27 cellular contexts compared by ENCODE assay signal in the genomic region with DNA sequence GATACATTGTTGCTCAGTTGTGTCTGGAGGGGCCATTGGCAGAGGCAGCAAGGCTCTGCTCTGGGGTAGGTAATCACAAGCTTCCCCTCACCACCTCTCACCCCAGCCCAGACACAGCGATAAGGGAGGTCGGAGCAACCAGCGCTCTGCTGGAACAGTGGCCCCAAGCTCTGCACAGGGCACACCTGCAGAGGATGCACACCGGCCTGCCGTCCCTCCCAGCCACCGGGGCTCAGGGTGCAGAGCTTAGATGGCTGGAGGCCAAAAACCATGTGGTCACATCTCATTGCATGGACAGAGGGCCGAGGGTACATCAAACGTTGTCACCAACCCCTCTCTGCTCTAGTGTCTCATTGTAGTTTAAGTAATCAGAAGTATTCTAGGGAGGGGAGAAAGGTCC.
"Had no signal": no experiment of that assay in that cellular context is flagged by ENCODE, and none has a peak within 500 bp of the region (broad histone marks: within the 10 kb centered on the region; RNA-seq: fewer than 3 reads in every experiment).

No MANE protein-coding gene starts in this region.

- DNase-seq: activated CD4-positive, alpha-beta T cell treated with anti-CD3 and anti-CD28 coated beads for 48 hours; activated CD4-positive, alpha-beta T cell treated with anti-CD3 and anti-CD28 coated beads, Interleukin-2, amount 50 U/mL, for 4 hours; activated CD4-positive, CD25-positive, alpha-beta regulatory T cell treated with anti-CD3 and anti-CD28 coated beads, Interleukin-2, amount 50 U/mL, for 72 hours; activated CD8-positive, alpha-beta memory T cell treated with anti-CD3 and anti-CD28 coated beads, Interleukin-2, amount 50 U/mL, for 48 hours; activated CD8-positive, alpha-beta T cell treated with anti-CD3 and anti-CD28 coated beads, Interleukin-2, amount 10 ng/mL, durations not matched to agents 7 days and 5 days; activated naive CD4-positive, alpha-beta T cell treated with anti-CD3 and anti-CD28 coated beads, Interleukin-2, amount 50 U/mL, for 16 hours; activated naive CD8-positive, alpha-beta T cell treated with anti-CD3 and anti-CD28 coated beads, Interleukin-2, amount 10 ng/mL, durations not matched to agents 7 days and 5 days; activated T-cell treated with anti-CD3 and anti-CD28 coated beads, Interleukin-2, amount 50 U/mL, for 1 hour; adrenal gland; aorta; body of pancreas; MG63; MV-4-11; NCI-H1092 treated with DMSO at 0.1 percent for 48 hours; NCI-H1417 treated with DMSO at 0.1 percent for 48 hours; NCI-H1694; NCI-H2029; NCI-H2107; NCI-H510A treated with DMSO at 0.1 percent for 48 hours; NCI-H69; NK-92 treated with Interleukin-12 subunit alpha and Interleukin-12 subunit beta, amount 100 ng/mL, for 24 hours; Peyer's patch; SIG-M5; T-helper 17 cell; T-helper 9 cell had no signal

- FAIRE-seq: bronchial epithelial cell had no signal

- ATAC-seq: activated CD8-positive, alpha-beta T cell treated with anti-CD3 and anti-CD28 coated beads, Interleukin-2, amount 10 ng/mL, durations not matched to agents 7 days and 5 days; body of pancreas; T-helper 17 cell had no signal

- H3K36me3 Mint-ChIP-seq: activated naive CD8-positive, alpha-beta T cell treated with anti-CD3 and anti-CD28 coated beads, Interleukin-2, amount 10 ng/mL, durations not matched to agents 7 days and 5 days had no signal

- H3K4me1 ChIP-seq: adrenal gland, body of pancreas, Peyer's patch had no signal

- H3K4me1 Mint-ChIP-seq: activated naive CD8-positive, alpha-beta T cell treated with anti-CD3 and anti-CD28 coated beads, Interleukin-2, amount 10 ng/mL, durations not matched to agents 7 days and 5 days; T-helper 17 cell had no signal

- H3K27ac ChIP-seq: adrenal gland, body of pancreas, Peyer's patch had no signal

- H3K4me3 ChIP-seq: adrenal gland, body of pancreas, MG63, Peyer's patch had no signal

- H3K27me3 ChIP-seq: adrenal gland, body of pancreas, Peyer's patch had no signal

- H3K27me3 Mint-ChIP-seq: activated naive CD8-positive, alpha-beta T cell treated with anti-CD3 and anti-CD28 coated beads, Interleukin-2, amount 10 ng/mL, durations not matched to agents 7 days and 5 days; T-helper 17 cell had no signal

- H3K4me3 Mint-ChIP-seq: activated CD8-positive, alpha-beta T cell treated with anti-CD3 and anti-CD28 coated beads, Interleukin-2, amount 10 ng/mL, durations not matched to agents 7 days and 5 days; activated naive CD8-positive, alpha-beta T cell treated with anti-CD3 and anti-CD28 coated beads, Interleukin-2, amount 10 ng/mL, durations not matched to agents 7 days and 5 days; T-helper 17 cell; WTC11 had no signal

- H3K27ac Mint-ChIP-seq: activated CD8-positive, alpha-beta T cell treated with anti-CD3 and anti-CD28 coated beads, Interleukin-2, amount 10 ng/mL, durations not matched to agents 7 days and 5 days; activated naive CD8-positive, alpha-beta T cell treated with anti-CD3 and anti-CD28 coated beads, Interleukin-2, amount 10 ng/mL, durations not matched to agents 7 days and 5 days; T-helper 17 cell; WTC11 had no signal

- H3K36me3 ChIP-seq: adrenal gland, MG63, Peyer's patch had no signal

- H3K9me3 ChIP-seq: adrenal gland, body of pancreas, MG63, Peyer's patch had no signal
